Comparison of ENCODE assay signal across 17 cellular contexts in the genomic region with DNA sequence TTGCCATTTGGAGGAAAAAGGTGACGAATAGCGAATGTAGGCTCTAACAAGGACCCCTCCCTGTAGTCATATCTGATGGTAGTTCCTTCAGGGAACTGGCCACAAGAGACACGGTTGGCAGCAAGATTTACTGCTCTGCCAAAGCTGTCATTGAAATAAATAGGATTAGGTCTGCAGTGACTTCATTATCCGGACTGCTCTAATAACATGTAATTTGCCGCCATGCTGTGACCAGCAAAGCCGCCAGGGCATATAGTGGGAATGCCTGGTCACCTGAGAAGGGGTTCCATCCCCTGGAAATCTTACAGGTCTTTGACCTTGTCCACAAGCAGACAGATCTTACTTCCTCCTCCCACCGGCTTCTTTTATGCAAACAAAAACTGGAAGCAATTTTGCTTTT.
"Had no signal": no experiment of that assay in that cellular context is flagged by ENCODE, and none has a peak within 500 bp of the region (broad histone marks: within the 10 kb centered on the region; RNA-seq: fewer than 3 reads in every experiment).

No MANE protein-coding gene starts in this region.

- H3K27me3 ChIP-seq: breast epithelium, right atrium auricular region had no signal

- H3K27ac Mint-ChIP-seq: activated naive CD8-positive, alpha-beta T cell treated with anti-CD3 and anti-CD28 coated beads, Interleukin-2, amount 10 ng/mL, durations not matched to agents 7 days and 5 days; progenitor cell of endocrine pancreas had no signal

- H3K27ac ChIP-seq: breast epithelium, gastroesophageal sphincter, neutrophil, right atrium auricular region had no signal

- ATAC-seq: activated CD4-positive, CD25-positive, alpha-beta regulatory T cell treated with anti-CD3 and anti-CD28 coated beads, Interleukin-2, amount 50 U/mL, for 24 hours; gastroesophageal sphincter; left colon had no signal

- H3K9me3 ChIP-seq: breast epithelium, neutrophil, right atrium auricular region had no signal

- H3K4me3 ChIP-seq: breast epithelium, gastroesophageal sphincter, lung, right atrium auricular region, skin epidermis had no signal

- DNase-seq: activated naive CD4-positive, alpha-beta T cell; activated naive CD8-positive, alpha-beta T cell treated with anti-CD3 and anti-CD28 coated beads, Interleukin-2, amount 10 ng/mL, durations not matched to agents 7 days and 5 days; anterior cingulate cortex; dermis blood vessel endothelial cell; left colon; stimulated activated CD4-positive, alpha-beta T cell treated with anti-CD3 and anti-CD28 coated beads, Interleukin-4, amount 100 ng/mL, for 24 hours; stimulated activated naive CD4-positive, alpha-beta T cell treated with Interleukin-2 at 50 U/mL for 16 hours; substantia nigra; trophoblast cell had no signal

- H3K9me3 Mint-ChIP-seq: activated naive CD8-positive, alpha-beta T cell treated with anti-CD3 and anti-CD28 coated beads, Interleukin-2, amount 10 ng/mL, durations not matched to agents 7 days and 5 days had no signal

- H3K4me3 Mint-ChIP-seq: activated naive CD8-positive, alpha-beta T cell treated with anti-CD3 and anti-CD28 coated beads, Interleukin-2, amount 10 ng/mL, durations not matched to agents 7 days and 5 days had no signal

- H3K36me3 Mint-ChIP-seq: activated naive CD8-positive, alpha-beta T cell treated with anti-CD3 and anti-CD28 coated beads, Interleukin-2, amount 10 ng/mL, durations not matched to agents 7 days and 5 days had no signal

- H3K36me3 ChIP-seq: breast epithelium, gastroesophageal sphincter, neutrophil, right atrium auricular region had no signal
